Comparison of ENCODE assay signal across 1 cellular context in the genomic region with DNA sequence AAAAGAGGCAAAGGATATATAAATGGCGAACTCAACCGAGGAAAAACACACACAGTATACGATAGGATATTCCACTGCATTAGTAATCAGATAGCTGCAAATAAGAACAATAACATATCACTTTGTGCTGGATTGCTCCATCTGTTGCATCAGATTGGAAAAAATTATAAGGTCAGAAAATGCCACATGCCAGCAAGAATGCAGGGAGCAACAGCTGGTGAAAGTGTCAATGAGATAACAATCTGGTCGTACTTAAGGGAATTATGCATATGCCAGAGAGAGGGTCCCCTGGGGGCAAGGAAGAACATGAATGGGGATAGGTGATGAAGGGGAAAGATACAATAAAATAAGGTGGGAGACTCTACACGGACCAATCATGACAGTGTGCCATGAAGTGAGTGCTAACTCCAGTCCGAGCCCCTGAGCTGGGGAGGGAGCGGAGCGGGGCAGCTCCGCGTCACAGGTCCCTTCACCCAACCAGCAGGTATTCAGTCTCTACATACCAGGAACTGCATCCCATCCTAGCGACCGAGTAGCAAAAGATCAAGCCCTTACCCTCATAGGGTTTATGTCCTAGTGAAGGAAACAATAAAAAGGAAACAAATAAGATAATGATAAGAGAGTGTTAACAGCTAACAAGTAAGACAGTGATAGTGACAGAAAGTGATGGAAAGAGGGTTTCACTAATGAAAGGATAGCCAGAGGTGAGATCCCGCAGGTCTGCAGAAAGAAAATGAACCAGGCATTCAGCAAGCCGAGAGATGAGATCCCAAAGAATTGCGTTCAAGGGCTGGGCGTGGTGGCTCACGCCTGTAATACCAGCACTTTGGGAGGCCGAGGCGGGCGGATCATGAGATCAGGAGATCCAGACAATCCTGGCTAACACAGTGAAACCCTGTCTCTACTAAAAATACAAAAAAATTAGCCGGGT.
TF ChIP-seq lines count a peak whose summit lies in the region.

No MANE protein-coding gene starts in this region.

TF ChIP-seq in WTC11, 78 proteins besides CTCF, POLR2A, EP300 and RAD21 (continued from another document):
- TF ChIP-seq, protein P1, sequence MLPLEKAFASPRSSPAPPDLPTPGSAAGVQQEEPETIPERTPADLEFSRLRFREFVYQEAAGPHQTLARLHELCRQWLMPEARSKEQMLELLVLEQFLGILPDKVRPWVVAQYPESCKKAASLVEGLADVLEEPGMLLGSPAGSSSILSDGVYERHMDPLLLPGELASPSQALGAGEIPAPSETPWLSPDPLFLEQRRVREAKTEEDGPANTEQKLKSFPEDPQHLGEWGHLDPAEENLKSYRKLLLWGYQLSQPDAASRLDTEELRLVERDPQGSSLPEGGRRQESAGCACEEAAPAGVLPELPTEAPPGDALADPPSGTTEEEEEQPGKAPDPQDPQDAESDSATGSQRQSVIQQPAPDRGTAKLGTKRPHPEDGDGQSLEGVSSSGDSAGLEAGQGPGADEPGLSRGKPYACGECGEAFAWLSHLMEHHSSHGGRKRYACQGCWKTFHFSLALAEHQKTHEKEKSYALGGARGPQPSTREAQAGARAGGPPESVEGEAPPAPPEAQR (CRISPR knock-in tag; IDR thresholded peaks at IDR 0.05) = no peak
- no peak for TF ChIP-seq ZBTB21 (CRISPR knock-in tag; IDR thresholded peaks at IDR 0.05; ENCODE audit: borderline replicate concordance)
- no peak for TF ChIP-seq HMGA2 (CRISPR knock-in tag; IDR thresholded peaks at IDR 0.05)
- TF ChIP-seq ESRRA (CRISPR knock-in tag; IDR thresholded peaks at IDR 0.05; ENCODE audit: borderline replicate concordance) = no peak
- TF ChIP-seq, protein P2, sequence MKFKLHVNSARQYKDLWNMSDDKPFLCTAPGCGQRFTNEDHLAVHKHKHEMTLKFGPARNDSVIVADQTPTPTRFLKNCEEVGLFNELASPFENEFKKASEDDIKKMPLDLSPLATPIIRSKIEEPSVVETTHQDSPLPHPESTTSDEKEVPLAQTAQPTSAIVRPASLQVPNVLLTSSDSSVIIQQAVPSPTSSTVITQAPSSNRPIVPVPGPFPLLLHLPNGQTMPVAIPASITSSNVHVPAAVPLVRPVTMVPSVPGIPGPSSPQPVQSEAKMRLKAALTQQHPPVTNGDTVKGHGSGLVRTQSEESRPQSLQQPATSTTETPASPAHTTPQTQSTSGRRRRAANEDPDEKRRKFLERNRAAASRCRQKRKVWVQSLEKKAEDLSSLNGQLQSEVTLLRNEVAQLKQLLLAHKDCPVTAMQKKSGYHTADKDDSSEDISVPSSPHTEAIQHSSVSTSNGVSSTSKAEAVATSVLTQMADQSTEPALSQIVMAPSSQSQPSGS (CRISPR knock-in tag; IDR thresholded peaks at IDR 0.05; ENCODE audit: borderline replicate concordance, low read depth) = no peak
- no peak for TF ChIP-seq ZNF263 (CRISPR knock-in tag; IDR thresholded peaks at IDR 0.05; ENCODE audit: low read depth)
- no peak for TF ChIP-seq MAX (CRISPR knock-in tag; IDR thresholded peaks at IDR 0.05)
- no peak for TF ChIP-seq ZMAT4 (CRISPR knock-in tag; IDR thresholded peaks at IDR 0.05)
TF ChIP-seq in WTC11: peak in this region for 0.
